Comparison of ENCODE assay signal across 8 cellular contexts in the genomic region with DNA sequence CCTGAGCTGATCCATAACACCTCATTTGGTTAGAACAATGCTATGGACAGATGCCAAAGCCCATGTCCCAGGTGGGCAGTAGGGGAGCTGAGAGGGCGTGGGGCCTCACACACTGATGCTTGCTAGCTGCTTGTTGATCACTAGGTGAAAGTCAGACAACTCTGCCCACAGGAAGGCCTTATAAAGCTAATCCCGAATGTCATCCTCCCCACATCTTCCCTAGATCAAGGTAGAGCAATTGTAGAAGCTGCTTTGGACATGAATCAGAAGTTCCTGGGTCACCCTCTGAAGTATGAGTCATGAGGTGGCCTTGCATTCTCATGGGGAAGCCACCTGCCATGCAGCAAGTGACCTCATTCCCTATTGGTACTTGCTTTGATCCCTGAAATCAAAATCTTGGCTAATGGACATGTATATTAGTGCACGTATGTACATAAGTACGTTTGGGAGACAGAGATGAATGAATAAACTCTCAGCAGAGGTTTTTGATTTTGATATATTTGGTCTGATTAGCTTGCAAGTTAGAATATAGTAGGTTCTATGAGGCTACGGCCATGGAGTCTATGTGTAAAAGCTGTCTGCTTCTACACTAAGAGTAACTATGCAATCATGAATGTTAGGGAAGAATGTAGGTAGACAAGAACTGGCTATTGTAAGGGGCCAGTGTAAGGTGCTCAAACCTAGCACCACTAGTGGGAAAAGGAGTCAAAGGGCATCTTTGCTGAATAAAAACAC. TPM values are rescaled to one million over a fixed set of nuclear protein-coding genes. Genes with fewer than 3 reads are reported as not detected.
DNase-seq lines count a peak whose midpoint lies in the region; ATAC-seq and TF ChIP-seq lines count a peak whose summit lies in the region.

No MANE protein-coding gene starts in this region.

- H3K4me3 ChIP-seq in left ventricle myocardium inferior (no peak overlapping the region), cardiac fibroblast (replicated peaks in 1 of 2; ENCODE audit: low read depth in 2 of 2, low read length in 2 of 2) (no peak overlapping the region), mucosa of descending colon (no peak overlapping the region), vagina (no peak overlapping the region), H7 (ENCODE audit: insufficient read depth, low read depth, low read length) (no peak overlapping the region)

- TF ChIP-seq POLR2A in vagina (IDR thresholded peaks at IDR 0.05): no peak

- no peaks in the 10 kb centered on the region for H3K27me3 ChIP-seq in left ventricle myocardium inferior (ENCODE audit: low read depth)
- no peaks in the 10 kb centered on the region for H3K27me3 ChIP-seq in vagina
- peaks cover 56% of the 10 kb centered on the region for H3K27me3 ChIP-seq in H7 (ENCODE audit: control insufficient read depth, insufficient read depth, low read length)

- no peak for DNase-seq in left ventricle myocardium inferior
- no peak for DNase-seq in Right ventricle myocardium inferior (ENCODE audit: missing footprints)
- DNase-seq in cardiac fibroblast (ENCODE audit: low read depth in 2 of 2): peak; percentile 28 to 79
- no peak for DNase-seq in mucosa of descending colon
- no peak for DNase-seq in vagina (ENCODE audit: extremely low spot score in 2 of 2)
- no peak for DNase-seq in H7

- H3K9me3 ChIP-seq in left ventricle myocardium inferior (replicated peaks) (no peaks in the 10 kb centered on the region), mucosa of descending colon (no peaks in the 10 kb centered on the region), vagina (no peaks in the 10 kb centered on the region)

- H3K4me1 ChIP-seq in left ventricle myocardium inferior (peaks cover 79% of the 10 kb centered on the region), mucosa of descending colon (ENCODE audit: low read depth) (peaks cover 26% of the 10 kb centered on the region), vagina (peaks cover 43% of the 10 kb centered on the region)

- no peak for ATAC-seq in Right ventricle myocardium inferior
- ATAC-seq in mucosa of descending colon: peak; percentile 52
- no peak for ATAC-seq in GM21529 (IDR thresholded peaks at IDR 0.05; ENCODE audit: unreplicated experiment)
- ATAC-seq in GM21528 (IDR thresholded peaks at IDR 0.05; ENCODE audit: low FRiP score, unreplicated experiment): no peak

- intact Hi-C loops in left ventricle myocardium inferior (cut with micrococcal nuclease): loop anchor here (10.0 kb wide), 1 partner anchor 147 kb away; no protein-coding TSS in a partner anchor
- intact Hi-C loops in Right ventricle myocardium inferior (cut with DNase I): loop anchor here (10.0 kb wide), 1 partner anchor 397 kb away; no protein-coding TSS in a partner anchor
- intact Hi-C loops in mucosa of descending colon (cut with DNase I, micrococcal nuclease): loop anchor here in 1 of 2 donors (10.0 kb wide), 2 partner anchors 177 to 397 kb away; no protein-coding TSS in a partner anchor
- intact Hi-C loops in vagina (cut with DNase I): no loop called here

- TF ChIP-seq CTCF in left ventricle myocardium inferior (IDR thresholded peaks at IDR 0.05; ENCODE audit: borderline replicate concordance): no peak
- TF ChIP-seq CTCF in cardiac fibroblast (IDR thresholded peaks at IDR 0.05; ENCODE audit: low read depth, low read length): no peak
- no peak for TF ChIP-seq CTCF in mucosa of descending colon (IDR thresholded peaks at IDR 0.05)
- TF ChIP-seq CTCF in vagina (IDR thresholded peaks at IDR 0.05): no peak

- H3K27ac ChIP-seq in left ventricle myocardium inferior (replicated peaks): peak overlapping the region; percentile 77
- H3K27ac ChIP-seq in vagina: peak overlapping the region; percentile 53

- H3K36me3 ChIP-seq in left ventricle myocardium inferior (no peaks in the 10 kb centered on the region), mucosa of descending colon (ENCODE audit: low read depth) (no peaks in the 10 kb centered on the region), vagina (no peaks in the 10 kb centered on the region), H7 (replicated peaks; ENCODE audit: control insufficient read depth, insufficient read depth, low read length) (no peaks in the 10 kb centered on the region)

RNA-seq across cellular contexts. Expression of a gene that starts 52.7 kb away (rescaled TPM):
- total RNA-seq in left ventricle myocardium inferior (0.11 TPM), Right ventricle myocardium inferior (0.11 TPM), mucosa of descending colon (1 to 10 TPM in 1 of 3 donors, under 1 TPM in 1, not detected in 1; 0.34 to 1.0 TPM), vagina (0.49 TPM)
- 0.04 and 0.24 TPM in 2 replicates for total RNA-seq in H7 (2014; rRNA removed; shearing (Covaris generic))

Comparison
In these comparisons a context has a peak if more than half of its experiments do, and no peak if none do; other contexts are left out.
1. DNase-seq: peak in cardiac fibroblast (2 of 2); none in left ventricle myocardium inferior (single experiment), Right ventricle myocardium inferior (single experiment), mucosa of descending colon (0 of 3), vagina (0 of 2) and H7 (single experiment).